Comparison of ENCODE assay signal across 8 cellular contexts in genomic region chr2:232632904-232633412, GRCh38. TPM values are rescaled to one million over a fixed set of nuclear protein-coding genes. Genes with fewer than 3 reads are reported as not detected.
DNase-seq lines count a peak whose midpoint lies in the region; ATAC-seq and TF ChIP-seq lines count a peak whose summit lies in the region.

No MANE protein-coding gene starts in this region.

- H3K27me3 Mint-ChIP-seq in natural killer cell treated with Interleukin-12 subunit alpha and Interleukin-12 subunit beta and Interleukin-15 and Interleukin-18, amount 100 ng/mL, for 72 hours: peaks cover 29 to 37% of the 10 kb centered on the region in 2 donors
- peaks cover 57 to 94% (median 85%) of the 10 kb centered on the region in 3 donors for H3K27me3 Mint-ChIP-seq in CD14-positive monocyte (ENCODE audit: low read depth in 3 of 3)

- intact Hi-C loops in CD14-positive monocyte (cut with micrococcal nuclease): no loop called here

- TF ChIP-seq CTCF in RWPE1 (conservative IDR thresholded peaks at IDR 0.05; ENCODE audit: low read depth): 0 out of 2 replicates have a peak, but pooled peaks have one; percentile 12
- TF ChIP-seq CTCF in CD14-positive monocyte (IDR thresholded peaks at IDR 0.05): no peak

- H3K36me3 Mint-ChIP-seq in natural killer cell treated with Interleukin-12 subunit alpha and Interleukin-12 subunit beta and Interleukin-15 and Interleukin-18, amount 100 ng/mL, for 72 hours: no peaks in the 10 kb centered on the region
- peaks cover 0 to 2% of the 10 kb centered on the region in 2 donors for H3K36me3 Mint-ChIP-seq in CD14-positive monocyte

- DNase-seq in ELF-1 (ENCODE audit: low read depth, low spot score) (peak; percentile 42), RWPE1 (ENCODE audit: low spot score) (no peak), fibroblast of gingiva (ENCODE audit: low read depth) (peak; percentile 62), CD14-positive monocyte (ENCODE audit: low spot score) (no peak), NCI-H524 treated with DMSO at 0.1 percent for 48 hours (lab: John Stamatoyannopoulos, UW) (no peak)
- DNase-seq in natural killer cell treated with Interleukin-12 subunit alpha and Interleukin-12 subunit beta and Interleukin-15 and Interleukin-18, amount 100 ng/mL, for 72 hours (ENCODE audit: low spot score): no peak

- no peak overlapping the region for H3K27ac ChIP-seq in RWPE1

- no peak for ATAC-seq in natural killer cell treated with Interleukin-12 subunit alpha and Interleukin-12 subunit beta and Interleukin-15 and Interleukin-18, amount 100 ng/mL, for 72 hours
- ATAC-seq in HG02840 (IDR thresholded peaks at IDR 0.05; ENCODE audit: low FRiP score, unreplicated experiment) (no peak), GM21526 (IDR thresholded peaks at IDR 0.05; ENCODE audit: low FRiP score, unreplicated experiment) (no peak)

- H3K4me1 Mint-ChIP-seq in natural killer cell treated with Interleukin-12 subunit alpha and Interleukin-12 subunit beta and Interleukin-15 and Interleukin-18, amount 100 ng/mL, for 72 hours (ENCODE audit: low read depth in 2 of 2): peaks cover 5% of the 10 kb centered on the region in 2 donors
- H3K4me1 Mint-ChIP-seq in CD14-positive monocyte: peaks cover 4% of the 10 kb centered on the region

- H3K27ac Mint-ChIP-seq in natural killer cell treated with Interleukin-12 subunit alpha and Interleukin-12 subunit beta and Interleukin-15 and Interleukin-18, amount 100 ng/mL, for 72 hours: no peak overlapping the region
- H3K27ac Mint-ChIP-seq in CD14-positive monocyte: peak overlapping the region in 1 of 7 donors; percentile 48

- POLR2A ChIA-PET in RWPE1 (lab: Yijun Ruan, JAX; ENCODE audit: low non-redundant PET): no interaction called here

- CTCF ChIA-PET in RWPE1 (lab: Yijun Ruan, JAX): interaction anchor here (0.6 to 0.7 kb wide), 4 partner anchors 16 to 564 kb away, joined by 3 to 6 read pairs (median 3); no protein-coding TSS in a partner anchor

- H3K4me3 Mint-ChIP-seq in natural killer cell treated with Interleukin-12 subunit alpha and Interleukin-12 subunit beta and Interleukin-15 and Interleukin-18, amount 100 ng/mL, for 72 hours: peak overlapping the region; percentile 8
- H3K4me3 Mint-ChIP-seq in CD14-positive monocyte: peak overlapping the region in 1 of 2 donors; percentile 88

- H3K9me3 Mint-ChIP-seq in natural killer cell treated with Interleukin-12 subunit alpha and Interleukin-12 subunit beta and Interleukin-15 and Interleukin-18, amount 100 ng/mL, for 72 hours: no peaks in the 10 kb centered on the region
- H3K9me3 Mint-ChIP-seq in CD14-positive monocyte: peaks cover 0 to 11% (median 7%) of the 10 kb centered on the region in 7 donors

RNA-seq across cellular contexts. Expression of gene EFHD1, which starts 0.4 kb away (rescaled TPM):
- under 1 TPM in 1 of 2 donors, not detected in 1; 0.24 TPM for total RNA-seq in natural killer cell treated with Interleukin-12 subunit alpha and Interleukin-12 subunit beta and Interleukin-15 and Interleukin-18, amount 100 ng/mL, for 72 hours
- polyA plus RNA-seq in CD14-positive monocyte: not detected

Comparison
In these comparisons a context has a peak if more than half of its experiments do, and no peak if none do; other contexts are left out.
1. DNase-seq: peak in ELF-1 (single experiment) and fibroblast of gingiva (single experiment); none in RWPE1 (single experiment), natural killer cell treated with Interleukin-12 subunit alpha and Interleukin-12 subunit beta and Interleukin-15 and Interleukin-18, amount 100 ng/mL, for 72 hours (single experiment), CD14-positive monocyte (single experiment) and NCI-H524 treated with DMSO at 0.1 percent for 48 hours (single experiment).